1 cellular context compared by ENCODE assay signal in the genomic region with DNA sequence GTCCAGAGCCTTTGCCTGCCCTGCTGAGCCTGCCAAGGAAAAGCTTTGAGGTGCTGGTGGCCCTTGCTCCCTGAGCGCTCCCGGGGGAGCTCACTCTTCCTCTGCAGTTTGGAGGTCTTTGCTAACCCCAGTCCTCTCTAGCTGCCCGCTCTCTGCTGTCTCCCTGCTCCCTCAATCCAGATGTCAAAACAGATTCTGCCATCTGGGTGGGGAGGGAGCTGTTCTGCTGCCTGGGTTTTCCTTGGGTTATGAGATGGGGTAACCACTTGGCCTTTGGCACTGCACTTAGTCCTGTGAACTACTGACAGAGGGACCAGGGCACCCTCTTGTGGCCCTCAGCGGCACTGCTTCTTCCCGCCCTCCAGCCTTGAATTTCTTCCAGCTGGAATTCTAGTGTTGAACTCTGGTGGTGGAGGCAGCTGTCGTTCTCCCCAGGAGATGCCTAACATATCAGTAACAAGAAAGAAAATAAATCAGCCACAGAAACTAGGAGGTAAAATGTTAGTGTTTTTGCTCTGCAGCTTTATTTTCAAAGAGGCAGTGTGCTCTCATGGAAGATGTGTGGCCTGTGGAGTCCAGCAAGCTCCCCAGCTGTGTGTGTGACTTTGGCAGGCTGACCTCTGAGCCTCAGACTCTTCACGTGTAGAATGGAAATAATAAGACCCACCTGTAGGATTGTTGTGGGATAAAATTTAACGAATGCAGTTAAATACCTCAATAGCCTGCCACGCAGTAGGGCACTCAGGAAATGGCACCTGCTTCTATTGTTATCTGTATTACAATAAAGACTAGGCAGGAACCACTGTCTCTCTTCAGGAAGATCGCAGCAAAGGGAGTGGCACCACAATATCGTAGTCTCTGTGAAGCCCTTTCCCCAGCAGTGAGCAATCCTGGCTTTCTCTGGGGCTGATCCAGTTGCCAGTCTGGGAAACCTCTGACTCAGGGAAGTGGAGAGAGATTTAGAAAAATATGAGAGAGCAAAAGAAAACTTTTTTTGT.
TF ChIP-seq lines count a peak whose summit lies in the region.

No MANE protein-coding gene starts in this region.

TF ChIP-seq in GM12878, 131 proteins besides CTCF, POLR2A, EP300 and RAD21 (continued from another document and continues in another):
- TF ChIP-seq ZNF274 (IDR thresholded peaks at IDR 0.05; ENCODE audit: insufficient read depth, insufficient read length) (no peak), ETV6 (conservative IDR thresholded peaks at IDR 0.05 in 1 of 2, IDR thresholded peaks at IDR 0.05 in 1 of 2; ENCODE audit: borderline replicate concordance in 1 of 2, low read depth in 1 of 2) (no peak), ZZZ3 (IDR thresholded peaks at IDR 0.05; ENCODE audit: control insufficient read depth, insufficient read length, low read depth) (no peak), CHD2 (IDR thresholded peaks at IDR 0.05; ENCODE audit: borderline replicate concordance, low read depth, low read length) (no peak), PAX5 (IDR thresholded peaks at IDR 0.05; ENCODE audit: borderline replicate concordance, low read depth, low read length) (no peak), EZH2 (IDR thresholded peaks at IDR 0.05; ENCODE audit: borderline replicate concordance, control insufficient read depth, low read depth, low read length) (no peak), MTA3 (IDR thresholded peaks at IDR 0.05; ENCODE audit: borderline replicate concordance, low read length) (no peak), CEBPB (IDR thresholded peaks at IDR 0.05; ENCODE audit: borderline replicate concordance in 1 of 2, low read depth in 2 of 2, low read length in 2 of 2) (no peak), SMC3 (IDR thresholded peaks at IDR 0.05; ENCODE audit: borderline replicate concordance, low read length) (peak; percentile 94), RB1 (IDR thresholded peaks at IDR 0.05; ENCODE audit: borderline replicate concordance) (0 out of 2 replicates have a peak, but pooled peaks have one; percentile 45), TCF3 (IDR thresholded peaks at IDR 0.05; ENCODE audit: borderline replicate concordance, insufficient read depth, low read depth, low read length) (no peak), GABPA (IDR thresholded peaks at IDR 0.05; ENCODE audit: low read depth) (no peak), TAF1 (IDR thresholded peaks at IDR 0.05; ENCODE audit: borderline replicate concordance, low read depth, low read length) (no peak), KDM1A (IDR thresholded peaks at IDR 0.05; ENCODE audit: borderline replicate concordance) (no peak), POLR2AphosphoS2 (IDR thresholded peaks at IDR 0.05; ENCODE audit: low read depth, low read length) (no peak), RAD51 (IDR thresholded peaks at IDR 0.05) (no peak), MEF2B (IDR thresholded peaks at IDR 0.05; ENCODE audit: partially characterized antibody, poor library complexity, severe bottlenecking) (peak; percentile 8), CREB1 (IDR thresholded peaks at IDR 0.05; ENCODE audit: low read depth) (0 out of 2 replicates have a peak, but pooled peaks have one; percentile 29), NR2F1 (conservative IDR thresholded peaks at IDR 0.05) (peak; percentile 69), CBX5 (IDR thresholded peaks at IDR 0.05; ENCODE audit: low read depth) (no peak), ZBED1 (IDR thresholded peaks at IDR 0.05; ENCODE audit: borderline replicate concordance) (no peak), SUPT20H (IDR thresholded peaks at IDR 0.05; ENCODE audit: borderline replicate concordance, control insufficient read depth, low read depth, low read length) (no peak), CBX3 (IDR thresholded peaks at IDR 0.05; ENCODE audit: borderline replicate concordance, low read depth) (no peak), RFX5 (IDR thresholded peaks at IDR 0.05; ENCODE audit: low read depth, low read length) (no peak), SMARCA5 (IDR thresholded peaks at IDR 0.05) (0 out of 2 replicates have a peak, but pooled peaks have one; percentile 23), SIN3A (IDR thresholded peaks at IDR 0.05; ENCODE audit: low read depth, low read length) (no peak), NR2C2 (IDR thresholded peaks at IDR 0.05; ENCODE audit: borderline replicate concordance, control insufficient read depth, insufficient read length, low read depth) (no peak), NBN (IDR thresholded peaks at IDR 0.05) (no peak), IKZF2 (IDR thresholded peaks at IDR 0.05) (0 out of 4 replicates have a peak, but pooled peaks of 1 of the 2 experiments have one; percentile 33), NFYA (IDR thresholded peaks at IDR 0.05; ENCODE audit: borderline replicate concordance, low read depth, low read length) (no peak), ESRRA (IDR thresholded peaks at IDR 0.05; ENCODE audit: low read length) (no peak), FOS (IDR thresholded peaks at IDR 0.05; ENCODE audit: borderline replicate concordance, extremely low read depth, insufficient read length) (no peak), HCFC1 (IDR thresholded peaks at IDR 0.05; ENCODE audit: low read length) (no peak), SMAD5 (IDR thresholded peaks at IDR 0.05; ENCODE audit: low read depth) (no peak), TARDBP (IDR thresholded peaks at IDR 0.05; ENCODE audit: borderline replicate concordance) (no peak), JUNB (IDR thresholded peaks at IDR 0.05) (no peak), ZNF622 (IDR thresholded peaks at IDR 0.05) (no peak), RBBP5 (conservative IDR thresholded peaks at IDR 0.05) (no peak), PAX8 (IDR thresholded peaks at IDR 0.05) (no peak), SREBF1 (IDR thresholded peaks at IDR 0.05; ENCODE audit: low read length) (no peak)
- TF ChIP-seq, protein P1, sequence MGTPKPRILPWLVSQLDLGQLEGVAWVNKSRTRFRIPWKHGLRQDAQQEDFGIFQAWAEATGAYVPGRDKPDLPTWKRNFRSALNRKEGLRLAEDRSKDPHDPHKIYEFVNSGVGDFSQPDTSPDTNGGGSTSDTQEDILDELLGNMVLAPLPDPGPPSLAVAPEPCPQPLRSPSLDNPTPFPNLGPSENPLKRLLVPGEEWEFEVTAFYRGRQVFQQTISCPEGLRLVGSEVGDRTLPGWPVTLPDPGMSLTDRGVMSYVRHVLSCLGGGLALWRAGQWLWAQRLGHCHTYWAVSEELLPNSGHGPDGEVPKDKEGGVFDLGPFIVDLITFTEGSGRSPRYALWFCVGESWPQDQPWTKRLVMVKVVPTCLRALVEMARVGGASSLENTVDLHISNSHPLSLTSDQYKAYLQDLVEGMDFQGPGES (IDR thresholded peaks at IDR 0.05) = no peak
- TF ChIP-seq, protein P2, sequence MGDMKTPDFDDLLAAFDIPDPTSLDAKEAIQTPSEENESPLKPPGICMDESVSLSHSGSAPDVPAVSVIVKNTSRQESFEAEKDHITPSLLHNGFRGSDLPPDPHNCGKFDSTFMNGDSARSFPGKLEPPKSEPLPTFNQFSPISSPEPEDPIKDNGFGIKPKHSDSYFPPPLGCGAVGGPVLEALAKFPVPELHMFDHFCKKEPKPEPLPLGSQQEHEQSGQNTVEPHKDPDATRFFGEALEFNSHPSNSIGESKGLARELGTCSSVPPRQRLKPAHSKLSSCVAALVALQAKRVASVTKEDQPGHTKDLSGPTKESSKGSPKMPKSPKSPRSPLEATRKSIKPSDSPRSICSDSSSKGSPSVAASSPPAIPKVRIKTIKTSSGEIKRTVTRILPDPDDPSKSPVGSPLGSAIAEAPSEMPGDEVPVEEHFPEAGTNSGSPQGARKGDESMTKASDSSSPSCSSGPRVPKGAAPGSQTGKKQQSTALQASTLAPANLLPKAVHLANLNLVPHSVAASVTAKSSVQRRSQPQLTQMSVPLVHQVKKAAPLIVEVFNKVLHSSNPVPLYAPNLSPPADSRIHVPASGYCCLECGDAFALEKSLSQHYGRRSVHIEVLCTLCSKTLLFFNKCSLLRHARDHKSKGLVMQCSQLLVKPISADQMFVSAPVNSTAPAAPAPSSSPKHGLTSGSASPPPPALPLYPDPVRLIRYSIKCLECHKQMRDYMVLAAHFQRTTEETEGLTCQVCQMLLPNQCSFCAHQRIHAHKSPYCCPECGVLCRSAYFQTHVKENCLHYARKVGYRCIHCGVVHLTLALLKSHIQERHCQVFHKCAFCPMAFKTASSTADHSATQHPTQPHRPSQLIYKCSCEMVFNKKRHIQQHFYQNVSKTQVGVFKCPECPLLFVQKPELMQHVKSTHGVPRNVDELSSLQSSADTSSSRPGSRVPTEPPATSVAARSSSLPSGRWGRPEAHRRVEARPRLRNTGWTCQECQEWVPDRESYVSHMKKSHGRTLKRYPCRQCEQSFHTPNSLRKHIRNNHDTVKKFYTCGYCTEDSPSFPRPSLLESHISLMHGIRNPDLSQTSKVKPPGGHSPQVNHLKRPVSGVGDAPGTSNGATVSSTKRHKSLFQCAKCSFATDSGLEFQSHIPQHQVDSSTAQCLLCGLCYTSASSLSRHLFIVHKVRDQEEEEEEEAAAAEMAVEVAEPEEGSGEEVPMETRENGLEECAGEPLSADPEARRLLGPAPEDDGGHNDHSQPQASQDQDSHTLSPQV (IDR thresholded peaks at IDR 0.05) = no peak
- TF ChIP-seq, protein P3, sequence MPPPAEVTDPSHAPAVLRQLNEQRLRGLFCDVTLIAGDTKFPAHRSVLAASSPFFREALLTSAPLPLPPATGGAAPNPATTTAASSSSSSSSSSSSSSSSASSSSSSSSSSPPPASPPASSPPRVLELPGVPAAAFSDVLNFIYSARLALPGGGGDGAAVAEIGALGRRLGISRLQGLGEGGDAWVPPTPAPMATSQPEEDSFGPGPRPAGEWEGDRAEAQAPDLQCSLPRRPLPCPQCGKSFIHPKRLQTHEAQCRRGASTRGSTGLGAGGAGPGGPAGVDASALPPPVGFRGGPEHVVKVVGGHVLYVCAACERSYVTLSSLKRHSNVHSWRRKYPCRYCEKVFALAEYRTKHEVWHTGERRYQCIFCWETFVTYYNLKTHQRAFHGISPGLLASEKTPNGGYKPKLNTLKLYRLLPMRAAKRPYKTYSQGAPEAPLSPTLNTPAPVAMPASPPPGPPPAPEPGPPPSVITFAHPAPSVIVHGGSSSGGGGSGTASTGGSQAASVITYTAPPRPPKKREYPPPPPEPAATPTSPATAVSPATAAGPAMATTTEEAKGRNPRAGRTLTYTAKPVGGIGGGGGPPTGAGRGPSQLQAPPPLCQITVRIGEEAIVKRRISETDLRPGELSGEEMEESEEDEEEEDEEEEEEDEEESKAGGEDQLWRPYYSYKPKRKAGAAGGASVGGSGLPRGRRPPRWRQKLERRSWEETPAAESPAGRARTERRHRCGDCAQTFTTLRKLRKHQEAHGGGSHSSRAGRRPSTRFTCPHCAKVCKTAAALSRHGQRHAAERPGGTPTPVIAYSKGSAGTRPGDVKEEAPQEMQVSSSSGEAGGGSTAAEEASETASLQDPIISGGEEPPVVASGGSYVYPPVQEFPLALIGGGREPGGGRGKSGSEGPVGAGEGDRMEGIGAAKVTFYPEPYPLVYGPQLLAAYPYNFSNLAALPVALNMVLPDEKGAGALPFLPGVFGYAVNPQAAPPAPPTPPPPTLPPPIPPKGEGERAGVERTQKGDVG (CRISPR knock-in tag; IDR thresholded peaks at IDR 0.05) = no peak
- TF ChIP-seq, protein P4, sequence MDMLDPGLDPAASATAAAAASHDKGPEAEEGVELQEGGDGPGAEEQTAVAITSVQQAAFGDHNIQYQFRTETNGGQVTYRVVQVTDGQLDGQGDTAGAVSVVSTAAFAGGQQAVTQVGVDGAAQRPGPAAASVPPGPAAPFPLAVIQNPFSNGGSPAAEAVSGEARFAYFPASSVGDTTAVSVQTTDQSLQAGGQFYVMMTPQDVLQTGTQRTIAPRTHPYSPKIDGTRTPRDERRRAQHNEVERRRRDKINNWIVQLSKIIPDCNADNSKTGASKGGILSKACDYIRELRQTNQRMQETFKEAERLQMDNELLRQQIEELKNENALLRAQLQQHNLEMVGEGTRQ (IDR thresholded peaks at IDR 0.05; ENCODE audit: borderline replicate concordance, low read depth, low read length) = no peak
- TF ChIP-seq, protein P5, sequence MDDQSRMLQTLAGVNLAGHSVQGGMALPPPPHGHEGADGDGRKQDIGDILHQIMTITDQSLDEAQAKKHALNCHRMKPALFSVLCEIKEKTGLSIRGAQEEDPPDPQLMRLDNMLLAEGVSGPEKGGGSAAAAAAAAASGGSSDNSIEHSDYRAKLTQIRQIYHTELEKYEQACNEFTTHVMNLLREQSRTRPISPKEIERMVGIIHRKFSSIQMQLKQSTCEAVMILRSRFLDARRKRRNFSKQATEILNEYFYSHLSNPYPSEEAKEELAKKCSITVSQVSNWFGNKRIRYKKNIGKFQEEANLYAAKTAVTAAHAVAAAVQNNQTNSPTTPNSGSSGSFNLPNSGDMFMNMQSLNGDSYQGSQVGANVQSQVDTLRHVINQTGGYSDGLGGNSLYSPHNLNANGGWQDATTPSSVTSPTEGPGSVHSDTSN (IDR thresholded peaks at IDR 0.05; ENCODE audit: insufficient replicate concordance, low read depth, low read length) = no peak
- TF ChIP-seq, protein P6, sequence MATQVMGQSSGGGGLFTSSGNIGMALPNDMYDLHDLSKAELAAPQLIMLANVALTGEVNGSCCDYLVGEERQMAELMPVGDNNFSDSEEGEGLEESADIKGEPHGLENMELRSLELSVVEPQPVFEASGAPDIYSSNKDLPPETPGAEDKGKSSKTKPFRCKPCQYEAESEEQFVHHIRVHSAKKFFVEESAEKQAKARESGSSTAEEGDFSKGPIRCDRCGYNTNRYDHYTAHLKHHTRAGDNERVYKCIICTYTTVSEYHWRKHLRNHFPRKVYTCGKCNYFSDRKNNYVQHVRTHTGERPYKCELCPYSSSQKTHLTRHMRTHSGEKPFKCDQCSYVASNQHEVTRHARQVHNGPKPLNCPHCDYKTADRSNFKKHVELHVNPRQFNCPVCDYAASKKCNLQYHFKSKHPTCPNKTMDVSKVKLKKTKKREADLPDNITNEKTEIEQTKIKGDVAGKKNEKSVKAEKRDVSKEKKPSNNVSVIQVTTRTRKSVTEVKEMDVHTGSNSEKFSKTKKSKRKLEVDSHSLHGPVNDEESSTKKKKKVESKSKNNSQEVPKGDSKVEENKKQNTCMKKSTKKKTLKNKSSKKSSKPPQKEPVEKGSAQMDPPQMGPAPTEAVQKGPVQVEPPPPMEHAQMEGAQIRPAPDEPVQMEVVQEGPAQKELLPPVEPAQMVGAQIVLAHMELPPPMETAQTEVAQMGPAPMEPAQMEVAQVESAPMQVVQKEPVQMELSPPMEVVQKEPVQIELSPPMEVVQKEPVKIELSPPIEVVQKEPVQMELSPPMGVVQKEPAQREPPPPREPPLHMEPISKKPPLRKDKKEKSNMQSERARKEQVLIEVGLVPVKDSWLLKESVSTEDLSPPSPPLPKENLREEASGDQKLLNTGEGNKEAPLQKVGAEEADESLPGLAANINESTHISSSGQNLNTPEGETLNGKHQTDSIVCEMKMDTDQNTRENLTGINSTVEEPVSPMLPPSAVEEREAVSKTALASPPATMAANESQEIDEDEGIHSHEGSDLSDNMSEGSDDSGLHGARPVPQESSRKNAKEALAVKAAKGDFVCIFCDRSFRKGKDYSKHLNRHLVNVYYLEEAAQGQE (IDR thresholded peaks at IDR 0.05; ENCODE audit: low read depth, low read length) = no peak
- TF ChIP-seq, protein P7, sequence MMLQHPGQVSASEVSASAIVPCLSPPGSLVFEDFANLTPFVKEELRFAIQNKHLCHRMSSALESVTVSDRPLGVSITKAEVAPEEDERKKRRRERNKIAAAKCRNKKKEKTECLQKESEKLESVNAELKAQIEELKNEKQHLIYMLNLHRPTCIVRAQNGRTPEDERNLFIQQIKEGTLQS (IDR thresholded peaks at IDR 0.05; ENCODE audit: borderline replicate concordance, extremely low read depth, low read depth, low read length) = no peak
